Comparison of ENCODE assay signal across 1 cellular context in genomic region chr2:68909793-68910674, GRCh38.
TF ChIP-seq lines count a peak whose summit lies in the region.

No MANE protein-coding gene starts in this region.

TF ChIP-seq in K562, 482 proteins besides CTCF, POLR2A, EP300 and RAD21 (continued from another document):
- TF ChIP-seq, protein P1, sequence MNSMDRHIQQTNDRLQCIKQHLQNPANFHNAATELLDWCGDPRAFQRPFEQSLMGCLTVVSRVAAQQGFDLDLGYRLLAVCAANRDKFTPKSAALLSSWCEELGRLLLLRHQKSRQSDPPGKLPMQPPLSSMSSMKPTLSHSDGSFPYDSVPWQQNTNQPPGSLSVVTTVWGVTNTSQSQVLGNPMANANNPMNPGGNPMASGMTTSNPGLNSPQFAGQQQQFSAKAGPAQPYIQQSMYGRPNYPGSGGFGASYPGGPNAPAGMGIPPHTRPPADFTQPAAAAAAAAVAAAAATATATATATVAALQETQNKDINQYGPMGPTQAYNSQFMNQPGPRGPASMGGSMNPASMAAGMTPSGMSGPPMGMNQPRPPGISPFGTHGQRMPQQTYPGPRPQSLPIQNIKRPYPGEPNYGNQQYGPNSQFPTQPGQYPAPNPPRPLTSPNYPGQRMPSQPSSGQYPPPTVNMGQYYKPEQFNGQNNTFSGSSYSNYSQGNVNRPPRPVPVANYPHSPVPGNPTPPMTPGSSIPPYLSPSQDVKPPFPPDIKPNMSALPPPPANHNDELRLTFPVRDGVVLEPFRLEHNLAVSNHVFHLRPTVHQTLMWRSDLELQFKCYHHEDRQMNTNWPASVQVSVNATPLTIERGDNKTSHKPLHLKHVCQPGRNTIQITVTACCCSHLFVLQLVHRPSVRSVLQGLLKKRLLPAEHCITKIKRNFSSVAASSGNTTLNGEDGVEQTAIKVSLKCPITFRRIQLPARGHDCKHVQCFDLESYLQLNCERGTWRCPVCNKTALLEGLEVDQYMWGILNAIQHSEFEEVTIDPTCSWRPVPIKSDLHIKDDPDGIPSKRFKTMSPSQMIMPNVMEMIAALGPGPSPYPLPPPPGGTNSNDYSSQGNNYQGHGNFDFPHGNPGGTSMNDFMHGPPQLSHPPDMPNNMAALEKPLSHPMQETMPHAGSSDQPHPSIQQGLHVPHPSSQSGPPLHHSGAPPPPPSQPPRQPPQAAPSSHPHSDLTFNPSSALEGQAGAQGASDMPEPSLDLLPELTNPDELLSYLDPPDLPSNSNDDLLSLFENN (IDR thresholded peaks at IDR 0.05; ENCODE audit: low read depth in 2 of 2, low read length in 2 of 2) = no peak
- no peak for TF ChIP-seq EWSR1 (IDR thresholded peaks at IDR 0.05; ENCODE audit: borderline replicate concordance, low read depth, partially characterized antibody)
- no peak for TF ChIP-seq MYC (IDR thresholded peaks at IDR 0.05; ENCODE audit: low read depth, low read length)
- TF ChIP-seq MYC (CRISPR knock-in tag; IDR thresholded peaks at IDR 0.05; ENCODE audit: borderline replicate concordance, low read depth) = no peak
- no peak for TF ChIP-seq RHOXF2B (CRISPR knock-in tag; conservative IDR thresholded peaks at IDR 0.05)
- no peak for TF ChIP-seq TCF7L2 (IDR thresholded peaks at IDR 0.05; ENCODE audit: low read depth, low read length)
- TF ChIP-seq TBL1XR1 (IDR thresholded peaks at IDR 0.05; ENCODE audit: low read length in 2 of 2) = 0 out of 4 replicates have a peak, but pooled peaks of 1 of the 2 experiments have one; percentile 3
- TF ChIP-seq, protein P2, sequence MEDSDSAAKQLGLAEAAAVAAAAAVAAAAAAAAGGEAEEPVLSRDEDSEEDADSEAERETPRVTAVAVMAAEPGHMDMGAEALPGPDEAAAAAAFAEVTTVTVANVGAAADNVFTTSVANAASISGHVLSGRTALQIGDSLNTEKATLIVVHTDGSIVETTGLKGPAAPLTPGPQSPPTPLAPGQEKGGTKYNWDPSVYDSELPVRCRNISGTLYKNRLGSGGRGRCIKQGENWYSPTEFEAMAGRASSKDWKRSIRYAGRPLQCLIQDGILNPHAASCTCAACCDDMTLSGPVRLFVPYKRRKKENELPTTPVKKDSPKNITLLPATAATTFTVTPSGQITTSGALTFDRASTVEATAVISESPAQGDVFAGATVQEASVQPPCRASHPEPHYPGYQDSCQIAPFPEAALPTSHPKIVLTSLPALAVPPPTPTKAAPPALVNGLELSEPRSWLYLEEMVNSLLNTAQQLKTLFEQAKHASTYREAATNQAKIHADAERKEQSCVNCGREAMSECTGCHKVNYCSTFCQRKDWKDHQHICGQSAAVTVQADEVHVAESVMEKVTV (CRISPR knock-in tag; IDR thresholded peaks at IDR 0.05) = peak; percentile 67; the same call in 1 of the 2 replicates
- TF ChIP-seq, protein P3, sequence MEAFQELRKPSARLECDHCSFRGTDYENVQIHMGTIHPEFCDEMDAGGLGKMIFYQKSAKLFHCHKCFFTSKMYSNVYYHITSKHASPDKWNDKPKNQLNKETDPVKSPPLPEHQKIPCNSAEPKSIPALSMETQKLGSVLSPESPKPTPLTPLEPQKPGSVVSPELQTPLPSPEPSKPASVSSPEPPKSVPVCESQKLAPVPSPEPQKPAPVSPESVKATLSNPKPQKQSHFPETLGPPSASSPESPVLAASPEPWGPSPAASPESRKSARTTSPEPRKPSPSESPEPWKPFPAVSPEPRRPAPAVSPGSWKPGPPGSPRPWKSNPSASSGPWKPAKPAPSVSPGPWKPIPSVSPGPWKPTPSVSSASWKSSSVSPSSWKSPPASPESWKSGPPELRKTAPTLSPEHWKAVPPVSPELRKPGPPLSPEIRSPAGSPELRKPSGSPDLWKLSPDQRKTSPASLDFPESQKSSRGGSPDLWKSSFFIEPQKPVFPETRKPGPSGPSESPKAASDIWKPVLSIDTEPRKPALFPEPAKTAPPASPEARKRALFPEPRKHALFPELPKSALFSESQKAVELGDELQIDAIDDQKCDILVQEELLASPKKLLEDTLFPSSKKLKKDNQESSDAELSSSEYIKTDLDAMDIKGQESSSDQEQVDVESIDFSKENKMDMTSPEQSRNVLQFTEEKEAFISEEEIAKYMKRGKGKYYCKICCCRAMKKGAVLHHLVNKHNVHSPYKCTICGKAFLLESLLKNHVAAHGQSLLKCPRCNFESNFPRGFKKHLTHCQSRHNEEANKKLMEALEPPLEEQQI (IDR thresholded peaks at IDR 0.05) = no peak
- TF ChIP-seq SMAD4 (CRISPR knock-in tag; conservative IDR thresholded peaks at IDR 0.05) = no peak
- TF ChIP-seq, protein P4, sequence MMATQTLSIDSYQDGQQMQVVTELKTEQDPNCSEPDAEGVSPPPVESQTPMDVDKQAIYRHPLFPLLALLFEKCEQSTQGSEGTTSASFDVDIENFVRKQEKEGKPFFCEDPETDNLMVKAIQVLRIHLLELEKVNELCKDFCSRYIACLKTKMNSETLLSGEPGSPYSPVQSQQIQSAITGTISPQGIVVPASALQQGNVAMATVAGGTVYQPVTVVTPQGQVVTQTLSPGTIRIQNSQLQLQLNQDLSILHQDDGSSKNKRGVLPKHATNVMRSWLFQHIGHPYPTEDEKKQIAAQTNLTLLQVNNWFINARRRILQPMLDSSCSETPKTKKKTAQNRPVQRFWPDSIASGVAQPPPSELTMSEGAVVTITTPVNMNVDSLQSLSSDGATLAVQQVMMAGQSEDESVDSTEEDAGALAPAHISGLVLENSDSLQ (IDR thresholded peaks at IDR 0.05) = peak; percentile 56
- no peak for TF ChIP-seq ZNF79 (CRISPR knock-in tag; IDR thresholded peaks at IDR 0.05; ENCODE audit: low read depth)
- no peak for TF ChIP-seq SREBF2 (CRISPR knock-in tag; IDR thresholded peaks at IDR 0.05)
- TF ChIP-seq ZNF41 (CRISPR knock-in tag; conservative IDR thresholded peaks at IDR 0.05) = no peak
- TF ChIP-seq ZNF143 (CRISPR knock-in tag; IDR thresholded peaks at IDR 0.05) = no peak
- 0 out of 2 replicates have a peak, but pooled peaks have one; percentile 37 for TF ChIP-seq KLF16 (IDR thresholded peaks at IDR 0.05)
- TF ChIP-seq HEY1 (CRISPR knock-in tag; IDR thresholded peaks at IDR 0.05; ENCODE audit: borderline replicate concordance) = no peak
- peak; percentile 32; the same call in 1 of the 2 replicates for TF ChIP-seq NFE2 (IDR thresholded peaks at IDR 0.05; ENCODE audit: low read depth)
- TF ChIP-seq ZNF551 (CRISPR knock-in tag; IDR thresholded peaks at IDR 0.05) = no peak
- TF ChIP-seq FOXK2 (conservative IDR thresholded peaks at IDR 0.05 in 1 of 2, IDR thresholded peaks at IDR 0.05 in 1 of 2; ENCODE audit: low read depth in 2 of 2) = 0 out of 4 replicates have a peak, but pooled peaks of 1 of the 2 experiments have one; percentile 19
- no peak for TF ChIP-seq JUNB (CRISPR knock-in tag; conservative IDR thresholded peaks at IDR 0.05)
- no peak for TF ChIP-seq ZNF174 (CRISPR knock-in tag; IDR thresholded peaks at IDR 0.05)
- no peak for TF ChIP-seq HOMEZ (CRISPR knock-in tag; IDR thresholded peaks at IDR 0.05)
- TF ChIP-seq, protein P5, sequence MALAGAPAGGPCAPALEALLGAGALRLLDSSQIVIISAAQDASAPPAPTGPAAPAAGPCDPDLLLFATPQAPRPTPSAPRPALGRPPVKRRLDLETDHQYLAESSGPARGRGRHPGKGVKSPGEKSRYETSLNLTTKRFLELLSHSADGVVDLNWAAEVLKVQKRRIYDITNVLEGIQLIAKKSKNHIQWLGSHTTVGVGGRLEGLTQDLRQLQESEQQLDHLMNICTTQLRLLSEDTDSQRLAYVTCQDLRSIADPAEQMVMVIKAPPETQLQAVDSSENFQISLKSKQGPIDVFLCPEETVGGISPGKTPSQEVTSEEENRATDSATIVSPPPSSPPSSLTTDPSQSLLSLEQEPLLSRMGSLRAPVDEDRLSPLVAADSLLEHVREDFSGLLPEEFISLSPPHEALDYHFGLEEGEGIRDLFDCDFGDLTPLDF (CRISPR knock-in tag; IDR thresholded peaks at IDR 0.05) = no peak
- TF ChIP-seq ZBTB9 (CRISPR knock-in tag; IDR thresholded peaks at IDR 0.05) = no peak
- no peak for TF ChIP-seq NFIX (CRISPR knock-in tag; IDR thresholded peaks at IDR 0.05; ENCODE audit: low read depth)
- TF ChIP-seq ZNF583 (CRISPR knock-in tag; IDR thresholded peaks at IDR 0.05) = no peak
- no peak for TF ChIP-seq MAFK (IDR thresholded peaks at IDR 0.05; ENCODE audit: low read length)
- TF ChIP-seq ZNF696 (CRISPR knock-in tag; conservative IDR thresholded peaks at IDR 0.05) = no peak
- TF ChIP-seq ZNF124 (CRISPR knock-in tag; IDR thresholded peaks at IDR 0.05) = no peak
- TF ChIP-seq, protein P6, sequence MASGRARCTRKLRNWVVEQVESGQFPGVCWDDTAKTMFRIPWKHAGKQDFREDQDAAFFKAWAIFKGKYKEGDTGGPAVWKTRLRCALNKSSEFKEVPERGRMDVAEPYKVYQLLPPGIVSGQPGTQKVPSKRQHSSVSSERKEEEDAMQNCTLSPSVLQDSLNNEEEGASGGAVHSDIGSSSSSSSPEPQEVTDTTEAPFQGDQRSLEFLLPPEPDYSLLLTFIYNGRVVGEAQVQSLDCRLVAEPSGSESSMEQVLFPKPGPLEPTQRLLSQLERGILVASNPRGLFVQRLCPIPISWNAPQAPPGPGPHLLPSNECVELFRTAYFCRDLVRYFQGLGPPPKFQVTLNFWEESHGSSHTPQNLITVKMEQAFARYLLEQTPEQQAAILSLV (tag; IDR thresholded peaks at IDR 0.05) = no peak
- TF ChIP-seq HDAC3 (IDR thresholded peaks at IDR 0.05; ENCODE audit: borderline replicate concordance, partially characterized antibody) = no peak
- TF ChIP-seq, protein P7, sequence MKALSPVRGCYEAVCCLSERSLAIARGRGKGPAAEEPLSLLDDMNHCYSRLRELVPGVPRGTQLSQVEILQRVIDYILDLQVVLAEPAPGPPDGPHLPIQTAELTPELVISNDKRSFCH (CRISPR knock-in tag; IDR thresholded peaks at IDR 0.05) = no peak
- TF ChIP-seq, protein P7 (tag; IDR thresholded peaks at IDR 0.05) = peak; percentile 97
- TF ChIP-seq ZKSCAN8 (CRISPR knock-in tag; IDR thresholded peaks at IDR 0.05) = no peak
